ENCODE assay signal across 13 cellular contexts in the genomic region with DNA sequence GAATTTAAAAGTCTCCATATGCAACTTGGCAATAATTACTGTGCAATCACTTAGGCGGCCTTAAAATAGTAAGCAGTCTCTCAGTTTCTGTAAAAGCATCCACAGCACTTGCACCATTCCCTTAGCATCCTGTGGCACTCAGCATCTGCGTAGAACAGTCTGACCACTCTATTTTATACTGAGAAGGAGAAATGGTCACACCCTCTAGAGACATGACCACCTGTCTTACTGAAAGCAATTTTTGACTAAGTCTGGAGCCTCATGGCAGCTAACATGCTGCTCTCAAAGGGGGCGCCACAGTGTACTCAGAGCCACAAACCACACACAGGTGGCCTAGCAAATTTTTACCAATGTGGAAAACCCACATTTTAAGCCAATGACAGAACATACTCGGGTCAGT.
DNase-seq lines count a peak whose midpoint lies in the region; ATAC-seq, FAIRE-seq and TF ChIP-seq lines count a peak whose summit lies in the region.
"Had no signal": no experiment of that assay in that cellular context is flagged by ENCODE, and none has a peak within 500 bp of the region (broad histone marks: within the 10 kb centered on the region; RNA-seq: fewer than 3 reads in every experiment).

No MANE protein-coding gene starts in this region.

- peak; percentile 88 for FAIRE-seq in D721Med (lab: Jason Lieb, UNC)

- CTCF ChIA-PET in T-cell (lab: Charles Lee), result no interaction called here

- DNase-seq in D721Med (ENCODE audit: insufficient read length, low spot score) (no peak), GM19240 (ENCODE audit: insufficient read length, low spot score) (no peak), upper lobe of left lung (no peak), T-cell (no peak)
- DNase-seq in stimulated activated naive B cell treated with anti-CD40 and anti-IgM and Interleukin-4, amounts not matched to agents 10 μg/mL and 1 μg/mL and 100 μg/mL, for 72 hours, result no peak
- DNase-seq: activated CD4-positive, alpha-beta T cell treated with anti-CD3 and anti-CD28 coated beads, Interleukin-2, amount 50 U/mL, for 48 hours; naive B cell; NCI-H2107; SK-N-SH; stimulated activated CD4-positive, alpha-beta T cell treated with anti-CD3 and anti-CD28 coated beads, Interleukin-12 subunit alpha, Interleukin-12 subunit beta, amount 100 ng/mL, for 4 hours had no signal

- no peak overlapping the region for H3K4me3 ChIP-seq in upper lobe of left lung

- H3K27ac Mint-ChIP-seq in stimulated activated naive B cell treated with anti-CD40 and anti-IgM and Interleukin-4, amounts not matched to agents 10 μg/mL and 1 μg/mL and 100 μg/mL, for 72 hours, result no peak overlapping the region
- H3K27ac Mint-ChIP-seq in T-cell, result no peak overlapping the region
- H3K27ac Mint-ChIP-seq: naive B cell had no signal

- peaks cover 4 to 6% of the 10 kb centered on the region in 2 donors for H3K27me3 Mint-ChIP-seq in stimulated activated naive B cell treated with anti-CD40 and anti-IgM and Interleukin-4, amounts not matched to agents 10 μg/mL and 1 μg/mL and 100 μg/mL, for 72 hours
- peaks cover 15 to 27% of the 10 kb centered on the region in 2 donors for H3K27me3 Mint-ChIP-seq in T-cell

- no peaks in the 10 kb centered on the region for H3K36me3 Mint-ChIP-seq in stimulated activated naive B cell treated with anti-CD40 and anti-IgM and Interleukin-4, amounts not matched to agents 10 μg/mL and 1 μg/mL and 100 μg/mL, for 72 hours
- no peaks in the 10 kb centered on the region for H3K36me3 Mint-ChIP-seq in T-cell
- H3K36me3 Mint-ChIP-seq: naive B cell had no signal

- 88 to 90% methylated on average over 4 of the region's 4 CpGs for WGBS in upper lobe of left lung, 2 donors

- H3K9me3 Mint-ChIP-seq in stimulated activated naive B cell treated with anti-CD40 and anti-IgM and Interleukin-4, amounts not matched to agents 10 μg/mL and 1 μg/mL and 100 μg/mL, for 72 hours, result peaks cover 0 to 7% of the 10 kb centered on the region in 2 donors
- peaks cover 0 to 4% (median 0%) of the 10 kb centered on the region in 3 donors for H3K9me3 Mint-ChIP-seq in T-cell

- TF ChIP-seq CTCF in D721Med (IDR thresholded peaks at IDR 0.05; ENCODE audit: insufficient read depth, missing control alignments) (no peak), upper lobe of left lung (IDR thresholded peaks at IDR 0.05) (no peak)

- H3K9me3 ChIP-seq in upper lobe of left lung, result no peaks in the 10 kb centered on the region
- H3K9me3 ChIP-seq: SK-N-SH had no signal

- TF ChIP-seq POLR2A in GM19193 (IDR thresholded peaks at IDR 0.05; ENCODE audit: extremely low read depth, insufficient read depth, insufficient read length) (peak; percentile 53), upper lobe of left lung (IDR thresholded peaks at IDR 0.05) (no peak)

- TF ChIP-seq EP300 in upper lobe of left lung (IDR thresholded peaks at IDR 0.05), result no peak

- no peak overlapping the region for H3K4me3 Mint-ChIP-seq in stimulated activated naive B cell treated with anti-CD40 and anti-IgM and Interleukin-4, amounts not matched to agents 10 μg/mL and 1 μg/mL and 100 μg/mL, for 72 hours
- no peak overlapping the region for H3K4me3 Mint-ChIP-seq in T-cell
- H3K4me3 Mint-ChIP-seq: naive B cell had no signal

- H3K27me3 ChIP-seq in upper lobe of left lung, result no peaks in the 10 kb centered on the region

- H3K4me1 ChIP-seq in upper lobe of left lung, result no peaks in the 10 kb centered on the region

- no peaks in the 10 kb centered on the region for H3K36me3 ChIP-seq in upper lobe of left lung

- ATAC-seq in HG02588 (IDR thresholded peaks at IDR 0.05; ENCODE audit: unreplicated experiment) (peak; percentile 83), HG03378 (IDR thresholded peaks at IDR 0.05; ENCODE audit: unreplicated experiment) (peak; percentile 72), upper lobe of left lung (ENCODE audit: low FRiP score in 2 of 2) (no peak), T-cell (replicated peaks in 1 of 4) (no peak)
- ATAC-seq in stimulated activated naive B cell treated with anti-CD40 and anti-IgM and Interleukin-4, amounts not matched to agents 10 μg/mL and 1 μg/mL and 100 μg/mL, for 72 hours (replicated peaks), result no peak

- no peak overlapping the region for H3K27ac ChIP-seq in upper lobe of left lung

- peaks cover 0 to 5% of the 10 kb centered on the region in 2 donors for H3K4me1 Mint-ChIP-seq in stimulated activated naive B cell treated with anti-CD40 and anti-IgM and Interleukin-4, amounts not matched to agents 10 μg/mL and 1 μg/mL and 100 μg/mL, for 72 hours
- H3K4me1 Mint-ChIP-seq in T-cell, result no peaks in the 10 kb centered on the region
- H3K4me1 Mint-ChIP-seq: naive B cell had no signal

- POLR2A ChIA-PET in T-cell (lab: Charles Lee), result no interaction called here

Comparison
In these comparisons a context has a peak if more than half of its experiments do, and no peak if none do; other contexts are left out.
1. ATAC-seq: peak in HG02588 (single experiment) and HG03378 (single experiment); none in stimulated activated naive B cell treated with anti-CD40 and anti-IgM and Interleukin-4, amounts not matched to agents 10 μg/mL and 1 μg/mL and 100 μg/mL, for 72 hours (0 of 2), upper lobe of left lung (0 of 2) and T-cell (0 of 4).